ENCODE assay signal across 14 cellular contexts in genomic region chr1:203428981-203429599, GRCh38. TPM values are rescaled to one million over a fixed set of nuclear protein-coding genes. Genes with fewer than 3 reads are reported as not detected.
DNase-seq lines count a peak whose midpoint lies in the region; ATAC-seq and TF ChIP-seq lines count a peak whose summit lies in the region.
"Had no signal": no experiment of that assay in that cellular context is flagged by ENCODE, and none has a peak within 500 bp of the region (broad histone marks: within the 10 kb centered on the region; RNA-seq: fewer than 3 reads in every experiment).

No MANE protein-coding gene starts in this region.

- H3K9me3 ChIP-seq in left lung, result no peaks in the 10 kb centered on the region
- no peaks in the 10 kb centered on the region for H3K9me3 ChIP-seq in PC-3 (ENCODE audit: low read length)
- H3K9me3 ChIP-seq: gastrocnemius medialis had no signal

- H3K79me2 ChIP-seq in PC-3 (ENCODE audit: low read length), result no peaks in the 10 kb centered on the region

- TF ChIP-seq EP300 in Ishikawa (IDR thresholded peaks at IDR 0.05; ENCODE audit: borderline replicate concordance), result no peak

- CTCF ChIA-PET in PC-3 (lab: Charles Lee), result no interaction called here

- H3K9ac ChIP-seq in PC-3 (ENCODE audit: low read length), result no peak overlapping the region

- peak; percentile 81 for ATAC-seq in left lung
- ATAC-seq in GM21526 (IDR thresholded peaks at IDR 0.05; ENCODE audit: low FRiP score, unreplicated experiment), result no peak
- no peak for ATAC-seq in PC-3
- ATAC-seq: effector memory CD8-positive, alpha-beta T cell; gastrocnemius medialis had no signal

- H3K4me3 ChIP-seq in left lung (no peak overlapping the region), PC-3 (ENCODE audit: low read length) (no peak overlapping the region)
- H3K4me3 ChIP-seq: gastrocnemius medialis, smooth muscle cell had no signal

- H2AFZ ChIP-seq in PC-3 (ENCODE audit: low read length), result no peak overlapping the region

- no peaks in the 10 kb centered on the region for H4K20me1 ChIP-seq in PC-3 (ENCODE audit: low read length)

- H3K27me3 ChIP-seq in left lung, result peaks cover 0 to 39% of the 10 kb centered on the region in 2 donors
- peaks cover 78% of the 10 kb centered on the region for H3K27me3 ChIP-seq in PC-3 (ENCODE audit: low read length)

- TF ChIP-seq CTCF in C4-2B (conservative IDR thresholded peaks at IDR 0.05) (no peak), left lung (IDR thresholded peaks at IDR 0.05) (no peak), PC-3 (conservative IDR thresholded peaks at IDR 0.05; ENCODE audit: low read depth, low read length) (no peak)

- H3K36me3 ChIP-seq in left lung (no peaks in the 10 kb centered on the region), PC-3 (ENCODE audit: low read depth, low read length) (no peaks in the 10 kb centered on the region)
- H3K36me3 ChIP-seq: gastrocnemius medialis had no signal

- TF ChIP-seq RAD21 in Ishikawa (IDR thresholded peaks at IDR 0.05; ENCODE audit: low read depth), result no peak

- intact Hi-C loops in left lung (cut with DNase I), result no loop called here
- intact Hi-C loops in PC-3 (cut with micrococcal nuclease), result no loop called here

- H3K9me2 ChIP-seq in PC-3 (replicated peaks; ENCODE audit: low read length), result no peaks in the 10 kb centered on the region

- no TSS peak for BruUV-seq in PC-3 (replicated peaks; lab: Mats Ljungman, UMichigan)

- no peaks in the 10 kb centered on the region for H3F3A ChIP-seq in PC-3 (ENCODE audit: low read length, unreplicated experiment)

- DNase-seq in NCI-H524 treated with DMSO at 0.1 percent for 48 hours (lab: John Stamatoyannopoulos, UW) (peak; percentile 63), left lung (peak in 1 of 2 donors; percentile 27), NK-92 (lab: John Stamatoyannopoulos, UW; ENCODE audit: unreplicated experiment) (no peak), PC-3 (no peak)
- DNase-seq in activated CD4-positive, alpha-beta T cell treated with anti-CD3 and anti-CD28 coated beads for 1 hour, result no peak
- DNase-seq: aorta; effector memory CD8-positive, alpha-beta T cell; gastrocnemius medialis; nephron progenitor cell had no signal

- no peaks in the 10 kb centered on the region for H3K4me1 ChIP-seq in left lung
- H3K4me1 ChIP-seq in PC-3 (ENCODE audit: insufficient read depth, low read length), result 0 out of 2 replicates have a peak, but pooled peaks cover 5% of the 10 kb centered on the region
- H3K4me1 ChIP-seq: gastrocnemius medialis had no signal

- no peak overlapping the region for H3K4me2 ChIP-seq in PC-3 (ENCODE audit: low read length)
- H3K4me2 ChIP-seq: smooth muscle cell had no signal

- POLR2A ChIA-PET in PC-3 (lab: Charles Lee; ENCODE audit: unreplicated experiment), result no interaction called here

- H3K27ac ChIP-seq in C4-2B, result peak overlapping the region; percentile 26
- H3K27ac ChIP-seq in left lung, result no peak overlapping the region
- H3K27ac ChIP-seq in PC-3 (ENCODE audit: low read length), result no peak overlapping the region
- H3K27ac ChIP-seq: gastrocnemius medialis had no signal

TF ChIP-seq in Ishikawa, 13 proteins besides CTCF, POLR2A, EP300 and RAD21:
- peak; percentile 37; the same call in 1 of the 2 replicates for TF ChIP-seq NFIC (IDR thresholded peaks at IDR 0.05)
- no peak for TF ChIP-seq REST (IDR thresholded peaks at IDR 0.05; ENCODE audit: low read depth)
- no peak for TF ChIP-seq TCF12 (IDR thresholded peaks at IDR 0.05; ENCODE audit: low read depth)
- no peak for TF ChIP-seq FOXM1 (IDR thresholded peaks at IDR 0.05; ENCODE audit: borderline replicate concordance, low read depth)
- no peak for TF ChIP-seq YY1 (IDR thresholded peaks at IDR 0.05; ENCODE audit: low read depth)
- no peak for TF ChIP-seq CREB1 (IDR thresholded peaks at IDR 0.05; ENCODE audit: low read depth)
TF ChIP-seq in Ishikawa: peak in this region for 1.

RNA-seq across cellular contexts. Expression of gene PRELP, which starts 46.5 kb away (rescaled TPM):
- total RNA-seq in left lung (10 to 100 TPM; 19.3 to 20.5 TPM), PC-3 (2014; rRNA removed) (not detected in 2 replicates)
- total RNA-seq: activated T-helper 2 cell treated with anti-CD3 and anti-CD28 coated beads, Interferon-gamma antibody, Interleukin-2, Interleukin-4, amounts not matched to agents 10 μg/mL and 5 μg/mL and 100 μg/mL, durations not matched to agents 14 hours and 24 hours and 36 hours had no signal

Comparison
In these comparisons a context has a peak if more than half of its experiments do, and no peak if none do; other contexts are left out.
1. RNA of gene PRELP, which starts 46.5 kb away (total RNA-seq): 19.3 to 20.5 TPM in left lung; not detected in PC-3; every median in the first group is over 10 times any median in the second.